In genomic region chr4:73702796-73703287, GRCh38 we compare ENCODE assay signal across 2 cellular contexts.
TF ChIP-seq lines count a peak whose summit lies in the region.

No MANE protein-coding gene starts in this region.

TF ChIP-seq in IMR-90, 13 proteins besides CTCF, POLR2A, EP300 and RAD21:
- TF ChIP-seq FOS (IDR thresholded peaks at IDR 0.05; ENCODE audit: low read depth, low read length) (no peak), MAFK (IDR thresholded peaks at IDR 0.05; ENCODE audit: low read depth, low read length) (no peak), ELK1 (IDR thresholded peaks at IDR 0.05; ENCODE audit: borderline replicate concordance, low read depth, low read length) (no peak)

TF ChIP-seq in K562, 482 proteins besides CTCF, POLR2A, EP300 and RAD21:
- TF ChIP-seq FOXO4 (CRISPR knock-in tag; IDR thresholded peaks at IDR 0.05) (no peak), ESRRB (CRISPR knock-in tag; IDR thresholded peaks at IDR 0.05; ENCODE audit: borderline replicate concordance) (no peak), ZNF217 (CRISPR knock-in tag; IDR thresholded peaks at IDR 0.05) (no peak), PKNOX1 (IDR thresholded peaks at IDR 0.05) (no peak), BDP1 (IDR thresholded peaks at IDR 0.05; ENCODE audit: insufficient read depth, insufficient read length) (no peak), STAT6 (CRISPR knock-in tag; IDR thresholded peaks at IDR 0.05) (no peak), NCOA4 (IDR thresholded peaks at IDR 0.05; ENCODE audit: partially characterized antibody) (no peak), TEAD1 (CRISPR knock-in tag; IDR thresholded peaks at IDR 0.05) (no peak), RREB1 (CRISPR knock-in tag; IDR thresholded peaks at IDR 0.05) (no peak), NR0B1 (IDR thresholded peaks at IDR 0.05; ENCODE audit: partially characterized antibody) (no peak)
